In the genomic region with DNA sequence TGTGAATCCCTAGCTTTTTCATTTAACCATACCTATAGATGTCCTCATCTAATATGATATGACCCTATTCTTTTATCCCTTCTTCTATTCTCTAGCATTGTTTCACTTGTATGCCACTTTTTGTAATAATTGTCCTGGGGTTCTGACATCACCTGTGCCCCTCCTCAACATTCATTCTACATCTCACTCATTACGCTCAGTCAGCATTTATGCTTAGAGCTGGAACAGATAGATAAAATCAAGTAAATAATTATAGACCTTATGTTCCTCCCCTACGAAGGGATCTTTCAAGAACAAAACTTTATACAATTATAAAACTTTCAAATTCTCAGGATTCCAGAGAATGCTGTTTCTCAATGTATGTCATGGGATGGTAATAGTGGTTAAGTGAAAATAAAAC, we compare ENCODE assay signal across 10 cellular contexts. TPM values are rescaled to one million over a fixed set of nuclear protein-coding genes. Genes with fewer than 3 reads are reported as not detected.
"Had no signal": no experiment of that assay in that cellular context is flagged by ENCODE, and none has a peak within 500 bp of the region (broad histone marks: within the 10 kb centered on the region; RNA-seq: fewer than 3 reads in every experiment).

No MANE protein-coding gene starts in this region.

- FAIRE-seq: H54, HTR-8/SVneo had no signal

- H3K4me2 ChIP-seq: KMS-11 had no signal

- DNase-seq: GM23248, GOT3, H9, HCEC 1CT, Karpas-422, KBM-7 had no signal

- H2AFZ ChIP-seq: GM23248 had no signal

- H3K27ac ChIP-seq: GM23248, KMS-11 had no signal

- H3K9ac ChIP-seq: GM23248, KMS-11 had no signal

- H3K4me3 ChIP-seq: GM23248 had no signal

RNA-seq across cellular contexts. Expression of gene GABRA6, which starts 18.0 kb away (rescaled TPM):
- total RNA-seq: GM23248, H9, HT-29 had no signal
- polyA plus RNA-seq: GM23248 had no signal
